In the genomic region with DNA sequence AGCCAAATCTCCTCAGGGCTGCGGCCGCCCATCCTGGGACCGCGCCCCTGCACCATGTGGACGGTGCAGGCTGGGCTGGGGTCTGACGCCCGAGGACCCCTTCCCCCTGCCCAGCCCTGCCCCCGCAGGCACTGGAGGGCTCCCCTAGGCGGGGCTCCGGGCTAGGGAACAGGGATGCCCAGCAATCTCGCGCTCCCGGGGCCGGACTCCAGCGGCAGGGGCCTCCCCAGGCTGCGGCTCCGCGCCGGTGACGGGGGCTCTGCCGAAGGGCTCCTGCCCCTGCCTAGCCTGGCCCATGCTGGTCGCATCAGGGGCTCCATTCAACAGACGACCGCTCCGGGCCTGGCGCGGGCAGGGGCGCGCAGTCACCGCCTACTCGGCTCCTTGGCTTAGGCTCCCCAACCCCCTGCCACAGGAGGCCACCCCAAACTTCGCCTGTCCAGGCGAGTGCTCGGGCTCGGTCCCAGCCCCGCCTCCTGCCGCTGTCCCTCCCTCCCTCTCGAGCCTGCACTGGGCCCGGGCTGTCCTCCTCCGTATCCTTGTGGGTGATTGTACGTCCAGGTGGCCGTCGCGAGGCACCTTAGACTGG, we compare ENCODE assay signal across 1 cellular context.
TF ChIP-seq lines count a peak whose summit lies in the region.

No MANE protein-coding gene starts in this region.

TF ChIP-seq in HepG2, 621 proteins besides CTCF, POLR2A, EP300 and RAD21:
- TF ChIP-seq CBX5 (CRISPR knock-in tag; IDR thresholded peaks at IDR 0.05; ENCODE audit: borderline replicate concordance) (no peak), SNAI1 (CRISPR knock-in tag; IDR thresholded peaks at IDR 0.05; ENCODE audit: borderline replicate concordance) (no peak), HNRNPL (IDR thresholded peaks at IDR 0.05; ENCODE audit: low read depth, low read length) (no peak), GZF1 (CRISPR knock-in tag; IDR thresholded peaks at IDR 0.05) (no peak), MED13 (CRISPR knock-in tag; IDR thresholded peaks at IDR 0.05) (no peak)
- TF ChIP-seq, protein P1, sequence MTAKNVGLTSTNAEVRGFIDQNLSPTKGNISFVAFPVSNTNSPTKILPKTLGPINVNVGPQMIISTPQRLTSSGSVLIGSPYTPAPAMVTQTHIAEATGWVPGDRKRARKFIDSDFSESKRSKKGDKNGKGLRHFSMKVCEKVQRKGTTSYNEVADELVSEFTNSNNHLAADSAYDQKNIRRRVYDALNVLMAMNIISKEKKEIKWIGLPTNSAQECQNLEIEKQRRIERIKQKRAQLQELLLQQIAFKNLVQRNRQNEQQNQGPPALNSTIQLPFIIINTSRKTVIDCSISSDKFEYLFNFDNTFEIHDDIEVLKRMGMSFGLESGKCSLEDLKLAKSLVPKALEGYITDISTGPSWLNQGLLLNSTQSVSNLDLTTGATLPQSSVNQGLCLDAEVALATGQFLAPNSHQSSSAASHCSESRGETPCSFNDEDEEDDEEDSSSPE (CRISPR knock-in tag; IDR thresholded peaks at IDR 0.05), result no peak
- TF ChIP-seq, protein P2, sequence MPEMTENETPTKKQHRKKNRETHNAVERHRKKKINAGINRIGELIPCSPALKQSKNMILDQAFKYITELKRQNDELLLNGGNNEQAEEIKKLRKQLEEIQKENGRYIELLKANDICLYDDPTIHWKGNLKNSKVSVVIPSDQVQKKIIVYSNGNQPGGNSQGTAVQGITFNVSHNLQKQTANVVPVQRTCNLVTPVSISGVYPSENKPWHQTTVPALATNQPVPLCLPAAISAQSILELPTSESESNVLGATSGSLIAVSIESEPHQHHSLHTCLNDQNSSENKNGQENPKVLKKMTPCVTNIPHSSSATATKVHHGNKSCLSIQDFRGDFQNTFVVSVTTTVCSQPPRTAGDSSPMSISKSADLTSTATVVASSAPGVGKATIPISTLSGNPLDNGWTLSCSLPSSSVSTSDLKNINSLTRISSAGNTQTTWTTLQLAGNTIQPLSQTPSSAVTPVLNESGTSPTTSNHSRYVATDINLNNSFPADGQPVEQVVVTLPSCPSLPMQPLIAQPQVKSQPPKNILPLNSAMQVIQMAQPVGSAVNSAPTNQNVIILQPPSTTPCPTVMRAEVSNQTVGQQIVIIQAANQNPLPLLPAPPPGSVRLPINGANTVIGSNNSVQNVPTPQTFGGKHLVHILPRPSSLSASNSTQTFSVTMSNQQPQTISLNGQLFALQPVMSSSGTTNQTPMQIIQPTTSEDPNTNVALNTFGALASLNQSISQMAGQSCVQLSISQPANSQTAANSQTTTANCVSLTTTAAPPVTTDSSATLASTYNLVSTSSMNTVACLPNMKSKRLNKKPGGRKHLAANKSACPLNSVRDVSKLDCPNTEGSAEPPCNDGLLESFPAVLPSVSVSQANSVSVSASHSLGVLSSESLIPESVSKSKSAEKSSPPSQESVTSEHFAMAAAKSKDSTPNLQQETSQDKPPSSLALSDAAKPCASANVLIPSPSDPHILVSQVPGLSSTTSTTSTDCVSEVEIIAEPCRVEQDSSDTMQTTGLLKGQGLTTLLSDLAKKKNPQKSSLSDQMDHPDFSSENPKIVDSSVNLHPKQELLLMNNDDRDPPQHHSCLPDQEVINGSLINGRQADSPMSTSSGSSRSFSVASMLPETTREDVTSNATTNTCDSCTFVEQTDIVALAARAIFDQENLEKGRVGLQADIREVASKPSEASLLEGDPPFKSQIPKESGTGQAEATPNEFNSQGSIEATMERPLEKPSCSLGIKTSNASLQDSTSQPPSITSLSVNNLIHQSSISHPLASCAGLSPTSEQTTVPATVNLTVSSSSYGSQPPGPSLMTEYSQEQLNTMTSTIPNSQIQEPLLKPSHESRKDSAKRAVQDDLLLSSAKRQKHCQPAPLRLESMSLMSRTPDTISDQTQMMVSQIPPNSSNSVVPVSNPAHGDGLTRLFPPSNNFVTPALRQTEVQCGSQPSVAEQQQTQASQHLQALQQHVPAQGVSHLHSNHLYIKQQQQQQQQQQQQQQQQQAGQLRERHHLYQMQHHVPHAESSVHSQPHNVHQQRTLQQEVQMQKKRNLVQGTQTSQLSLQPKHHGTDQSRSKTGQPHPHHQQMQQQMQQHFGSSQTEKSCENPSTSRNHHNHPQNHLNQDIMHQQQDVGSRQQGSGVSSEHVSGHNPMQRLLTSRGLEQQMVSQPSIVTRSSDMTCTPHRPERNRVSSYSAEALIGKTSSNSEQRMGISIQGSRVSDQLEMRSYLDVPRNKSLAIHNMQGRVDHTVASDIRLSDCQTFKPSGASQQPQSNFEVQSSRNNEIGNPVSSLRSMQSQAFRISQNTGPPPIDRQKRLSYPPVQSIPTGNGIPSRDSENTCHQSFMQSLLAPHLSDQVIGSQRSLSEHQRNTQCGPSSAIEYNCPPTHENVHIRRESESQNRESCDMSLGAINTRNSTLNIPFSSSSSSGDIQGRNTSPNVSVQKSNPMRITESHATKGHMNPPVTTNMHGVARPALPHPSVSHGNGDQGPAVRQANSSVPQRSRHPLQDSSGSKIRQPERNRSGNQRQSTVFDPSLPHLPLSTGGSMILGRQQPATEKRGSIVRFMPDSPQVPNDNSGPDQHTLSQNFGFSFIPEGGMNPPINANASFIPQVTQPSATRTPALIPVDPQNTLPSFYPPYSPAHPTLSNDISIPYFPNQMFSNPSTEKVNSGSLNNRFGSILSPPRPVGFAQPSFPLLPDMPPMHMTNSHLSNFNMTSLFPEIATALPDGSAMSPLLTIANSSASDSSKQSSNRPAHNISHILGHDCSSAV (CRISPR knock-in tag; IDR thresholded peaks at IDR 0.05; ENCODE audit: borderline replicate concordance), result no peak
